2 cellular contexts compared by ENCODE assay signal in genomic region chr1:68801440-68801839, GRCh38.
TF ChIP-seq lines count a peak whose summit lies in the region.

No MANE protein-coding gene starts in this region.

TF ChIP-seq in liver, 16 proteins besides CTCF, POLR2A, EP300 and RAD21 (continued from another document):
- no peak for TF ChIP-seq ZBTB33 (IDR thresholded peaks at IDR 0.05)
- TF ChIP-seq FOXA1 (IDR thresholded peaks at IDR 0.05), result no peak
- TF ChIP-seq HNF4A (conservative IDR thresholded peaks at IDR 0.05), result peak; percentile 46 to 59
- TF ChIP-seq RXRA (IDR thresholded peaks at IDR 0.05), result peak in 1 of 2 donors; percentile 18
- TF ChIP-seq HNF4G (IDR thresholded peaks at IDR 0.05), result peak; percentile 24
- peak; percentile 28 for TF ChIP-seq REST (IDR thresholded peaks at IDR 0.05)
- TF ChIP-seq GABPA (IDR thresholded peaks at IDR 0.05 in 1 of 2, conservative IDR thresholded peaks at IDR 0.05 in 1 of 2), result no peak
TF ChIP-seq in liver: peak in this region for 7.

TF ChIP-seq in HepG2, 621 proteins besides CTCF, POLR2A, EP300 and RAD21 (continued from another document):
- TF ChIP-seq BCLAF1 (IDR thresholded peaks at IDR 0.05) (no peak), SALL1 (CRISPR knock-in tag; IDR thresholded peaks at IDR 0.05) (no peak), SYNCRIP (IDR thresholded peaks at IDR 0.05; ENCODE audit: insufficient read depth, low read depth, low read length) (no peak), ZNF607 (CRISPR knock-in tag; IDR thresholded peaks at IDR 0.05; ENCODE audit: borderline replicate concordance) (no peak)
